27 cellular contexts compared by ENCODE assay signal in genomic region chr3:19399356-19399755, GRCh38.
"Had no signal": no experiment of that assay in that cellular context is flagged by ENCODE, and none has a peak within 500 bp of the region (broad histone marks: within the 10 kb centered on the region; RNA-seq: fewer than 3 reads in every experiment).

No MANE protein-coding gene starts in this region.

- H3K4me2 ChIP-seq: neural progenitor cell had no signal

- H3K27me3 Mint-ChIP-seq: activated CD4-positive, alpha-beta memory T cell treated with anti-CD3 and anti-CD28 coated beads for 36 hours; activated CD4-positive, alpha-beta T cell treated with anti-CD3 and anti-CD28 coated beads, Interleukin-2, amount 10 ng/mL, durations not matched to agents 24 days and 14 days; activated T-cell treated with anti-CD3 and anti-CD28 coated beads, Interleukin-2, amount 50 U/mL, for 24 hours; memory B cell had no signal

- H3K4me3 ChIP-seq: cardiac muscle cell, esophagus muscularis mucosa, neural progenitor cell, spleen, tibial nerve had no signal

- H3K27me3 ChIP-seq: cardiac muscle cell, esophagus muscularis mucosa, neural progenitor cell, spleen, tibial nerve had no signal

- H3K36me3 Mint-ChIP-seq: activated CD4-positive, alpha-beta memory T cell treated with anti-CD3 and anti-CD28 coated beads for 36 hours; naive thymus-derived CD8-positive, alpha-beta T cell had no signal

- H3K27ac Mint-ChIP-seq: activated CD4-positive, alpha-beta memory T cell treated with anti-CD3 and anti-CD28 coated beads for 36 hours; activated CD4-positive, alpha-beta T cell treated with anti-CD3 and anti-CD28 coated beads, Interleukin-2, amount 10 ng/mL, durations not matched to agents 24 days and 14 days; activated T-cell treated with anti-CD3 and anti-CD28 coated beads, Interleukin-2, amount 50 U/mL, for 24 hours; memory B cell; naive thymus-derived CD8-positive, alpha-beta T cell; neural progenitor cell had no signal

- H3K4me1 ChIP-seq: esophagus muscularis mucosa, neural progenitor cell, parathyroid adenoma, tibial nerve had no signal

- H3K4me3 Mint-ChIP-seq: activated CD4-positive, alpha-beta memory T cell treated with anti-CD3 and anti-CD28 coated beads for 36 hours; activated CD4-positive, alpha-beta T cell treated with anti-CD3 and anti-CD28 coated beads, Interleukin-2, amount 10 ng/mL, durations not matched to agents 24 days and 14 days; activated T-cell treated with anti-CD3 and anti-CD28 coated beads, Interleukin-2, amount 50 U/mL, for 24 hours; memory B cell; naive thymus-derived CD8-positive, alpha-beta T cell; neural progenitor cell had no signal

- H3K4me1 Mint-ChIP-seq: activated CD4-positive, alpha-beta T cell treated with anti-CD3 and anti-CD28 coated beads, Interleukin-2, amount 10 ng/mL, durations not matched to agents 24 days and 14 days; neural progenitor cell had no signal

- H3K9me3 ChIP-seq: esophagus muscularis mucosa, spleen, tibial nerve had no signal

- H3K9ac ChIP-seq: neural progenitor cell, parathyroid adenoma had no signal

- H3K36me3 ChIP-seq: cardiac muscle cell, esophagus muscularis mucosa, neural progenitor cell, spleen, tibial nerve had no signal

- H3K27ac ChIP-seq: cardiac muscle cell, esophagus muscularis mucosa, neural progenitor cell, parathyroid adenoma, spleen, tibial nerve, VCaP had no signal

- H3K79me2 ChIP-seq: parathyroid adenoma had no signal

- H2AFZ ChIP-seq: neural progenitor cell, parathyroid adenoma had no signal

- H3K9me3 Mint-ChIP-seq: activated CD4-positive, alpha-beta memory T cell treated with anti-CD3 and anti-CD28 coated beads for 36 hours; activated CD4-positive, alpha-beta T cell treated with anti-CD3 and anti-CD28 coated beads, Interleukin-2, amount 10 ng/mL, durations not matched to agents 24 days and 14 days; activated T-cell treated with anti-CD3 and anti-CD28 coated beads, Interleukin-2, amount 50 U/mL, for 24 hours; memory B cell; naive thymus-derived CD8-positive, alpha-beta T cell; neural progenitor cell had no signal

- FAIRE-seq: astrocyte, frontal cortex, islet of Langerhans, TTC549 had no signal

- ATAC-seq: activated CD4-positive, CD25-positive, alpha-beta regulatory T cell treated with anti-CD3 and anti-CD28 coated beads, Interleukin-2, amount 50 U/mL, for 24 hours; left cardiac atrium; naive thymus-derived CD8-positive, alpha-beta T cell; right cardiac atrium had no signal

- DNase-seq: activated CD4-positive, alpha-beta memory T cell treated with anti-CD3 and anti-CD28 coated beads for 36 hours; activated CD4-positive, alpha-beta T cell treated with anti-CD3 and anti-CD28 coated beads, Interleukin-2, amount 10 ng/mL, durations not matched to agents 24 days and 14 days; activated CD8-positive, alpha-beta memory T cell treated with anti-CD3 and anti-CD28 coated beads, Interleukin-2, amount 50 U/mL, for 4 hours; activated gamma-delta T cell; activated naive CD4-positive, alpha-beta T cell treated with anti-CD3 and anti-CD28 coated beads, Interleukin-2, amount 50 U/mL, for 16 hours; activated T-cell treated with anti-CD3 and anti-CD28 coated beads, Interleukin-2, amount 50 U/mL, for 24 hours; amniotic stem cell; cortex of kidney; left cardiac atrium; naive thymus-derived CD8-positive, alpha-beta T cell; occipital lobe; right cardiac atrium; spleen; stimulated activated naive CD4-positive, alpha-beta T cell; T-helper 9 cell had no signal
